16 cellular contexts compared by ENCODE assay signal in genomic region chr9:5549671-5550650, GRCh38. TPM values are rescaled to one million over a fixed set of nuclear protein-coding genes. Genes with fewer than 3 reads are reported as not detected.
A peak's percentile ranks its signal among the peaks of the same experiment; 100 is the strongest.
DNase-seq lines count a peak whose midpoint lies in the region; ATAC-seq, FAIRE-seq and TF ChIP-seq lines count a peak whose summit lies in the region.
"Had no signal": no experiment of that assay in that cellular context is flagged by ENCODE, and none has a peak within 500 bp of the region (broad histone marks: within the 10 kb centered on the region; RNA-seq: fewer than 3 reads in every experiment).

No MANE protein-coding gene starts in this region.

- peak overlapping the region; percentile 27; the same call in 1 of the 2 replicates for H3K4me2 ChIP-seq in PC-9
- H3K4me2 ChIP-seq in H1 (ENCODE audit: insufficient read depth in 1 of 2, low read depth in 2 of 2, low read length in 2 of 2), result no peak overlapping the region

- DNase-seq in EL (peak; percentile 60), PC-9 (peak in 1 of 2 experiments; percentile 62), H1 (ENCODE audit: low read depth in 1 of 2, low spot score in 2 of 2) (no peak), natural killer cell (no peak), stomach (no peak), SHP77 (lab: John Stamatoyannopoulos, UW) (no peak)
- DNase-seq: activated CD8-positive, alpha-beta memory T cell treated with anti-CD3 and anti-CD28 coated beads for 24 hours; activated naive CD8-positive, alpha-beta T cell treated with anti-CD3 and anti-CD28 coated beads, Interleukin-2, amount 50 U/mL, for 24 hours; C1 segment of cervical spinal cord; effector CD8-positive, alpha-beta T cell; NCI-H446; posterior cingulate gyrus; stimulated activated CD4-positive, alpha-beta T cell treated with anti-CD3 and anti-CD28 coated beads, Interleukin-4, amount 100 ng/mL, for 1 hour; stimulated activated naive CD8-positive, alpha-beta T cell treated with anti-CD3 and anti-CD28 coated beads, Interleukin-15, Interleukin-2, amounts not matched to agents 100 U/mL and 50 U/mL, for 24 hours had no signal

- H4K5ac ChIP-seq in H1 (ENCODE audit: insufficient read length, low read depth, low read length), result no peak overlapping the region

- no peak overlapping the region for H3K56ac ChIP-seq in H1 (replicated peaks; ENCODE audit: insufficient read length, low read depth, low read length)

- H3K27ac Mint-ChIP-seq in nephron (peak overlapping the region in 2 of 3 experiments; percentile 22 to 27), natural killer cell (no peak overlapping the region)
- H3K27ac Mint-ChIP-seq: activated naive CD8-positive, alpha-beta T cell treated with anti-CD3 and anti-CD28 coated beads, Interleukin-2, amount 50 U/mL, for 24 hours had no signal

- no peak overlapping the region for H2AFZ ChIP-seq in PC-9
- 0 out of 2 replicates have a peak overlapping the region, but pooled peaks have one; percentile 45 for H2AFZ ChIP-seq in H1 (ENCODE audit: low read length)

- H3K9me2 ChIP-seq in PC-9 (ENCODE audit: insufficient read depth), result no peaks in the 10 kb centered on the region

- ATAC-seq in natural killer cell (no peak), GM18907 (IDR thresholded peaks at IDR 0.05; ENCODE audit: unreplicated experiment) (no peak)
- ATAC-seq: activated naive CD8-positive, alpha-beta T cell treated with anti-CD3 and anti-CD28 coated beads, Interleukin-2, amount 50 U/mL, for 24 hours; stimulated activated naive CD8-positive, alpha-beta T cell treated with anti-CD3 and anti-CD28 coated beads, Interleukin-15, Interleukin-2, amounts not matched to agents 100 U/mL and 50 U/mL, for 24 hours had no signal

- CTCF ChIA-PET in PC-9 (lab: Charles Lee) (no interaction called here), H1 (lab: Charles Lee; ENCODE audit: partially characterized antibody) (interaction anchor here (0.6 to 2.9 kb wide), 4 partner anchors 8 to 918 kb away, joined by 3 to 16 read pairs (median 4); partner anchors contain the start of gene CD274)

- intact Hi-C loops in PC-9 (cut with micrococcal nuclease; ENCODE audit: unreplicated experiment), result no loop called here
- intact Hi-C loops in natural killer cell (cut with micrococcal nuclease), result no loop called here
- intact Hi-C loops in stomach (cut with DNase I; ENCODE audit: low total_unique reads), result no loop called here

- H3K4ac ChIP-seq in H1 (replicated peaks; ENCODE audit: insufficient read length, low read depth, low read length), result no peak overlapping the region

- H3K27ac ChIP-seq in PC-9, result peak overlapping the region; percentile 63
- no peak overlapping the region for H3K27ac ChIP-seq in H1 (ENCODE audit: low read depth, low read length)
- H3K27ac ChIP-seq in stomach, result no peak overlapping the region

- no peak overlapping the region for H4K8ac ChIP-seq in H1 (ENCODE audit: extremely low read depth, insufficient read depth, low read length)

- POLR2A ChIA-PET in PC-9 (lab: Charles Lee; ENCODE audit: unreplicated experiment) (no interaction called here), H1 (lab: Charles Lee; ENCODE audit: partially characterized antibody) (interaction anchor here (1.1 kb wide), 1 partner anchor 623 kb away, joined by 3 read pairs; no protein-coding TSS in a partner anchor)

- H2AK5ac ChIP-seq in H1 (ENCODE audit: low read depth, low read length), result no peak overlapping the region

- no peaks in the 10 kb centered on the region for H3K27me3 Mint-ChIP-seq in nephron (ENCODE audit: low read depth)
- H3K27me3 Mint-ChIP-seq in natural killer cell (ENCODE audit: low read depth in 2 of 2), result peaks cover 0 to 7% of the 10 kb centered on the region in 2 donors
- H3K27me3 Mint-ChIP-seq: activated naive CD8-positive, alpha-beta T cell treated with anti-CD3 and anti-CD28 coated beads, Interleukin-2, amount 50 U/mL, for 24 hours had no signal

- TF ChIP-seq CTCF in PC-9 (conservative IDR thresholded peaks at IDR 0.05) (no peak), H1 (IDR thresholded peaks at IDR 0.05; ENCODE audit: control extremely low read depth in 1 of 3, insufficient read depth in 1 of 3, low read depth in 1 of 3, low read length in 3 of 3) (no peak), nephron (IDR thresholded peaks at IDR 0.05; ENCODE audit: unreplicated experiment in 3 of 3) (no peak), natural killer cell (IDR thresholded peaks at IDR 0.05) (no peak), stomach (IDR thresholded peaks at IDR 0.05) (no peak)

- H3K4me1 Mint-ChIP-seq in nephron, result peaks cover 25% of the 10 kb centered on the region
- H3K4me1 Mint-ChIP-seq in natural killer cell, result no peaks in the 10 kb centered on the region

- no peak overlapping the region for H3K23ac ChIP-seq in H1 (ENCODE audit: insufficient read length)

- TF ChIP-seq RAD21 in H1 (IDR thresholded peaks at IDR 0.05 in 1 of 2, conservative IDR thresholded peaks at IDR 0.05 in 1 of 2; ENCODE audit: low read depth in 2 of 2, low read length in 2 of 2), result no peak

- no peak overlapping the region for H2BK15ac ChIP-seq in H1 (ENCODE audit: low read length)

- H3F3A ChIP-seq in PC-9 (ENCODE audit: insufficient read depth, low read depth), result peaks cover 9% of the 10 kb centered on the region

- H3K36me3 ChIP-seq in PC-9 (ENCODE audit: low read depth) (no peaks in the 10 kb centered on the region), H1 (ENCODE audit: control insufficient read depth in 2 of 4, insufficient read depth in 4 of 4, low read length in 3 of 4) (no peaks in the 10 kb centered on the region), stomach (no peaks in the 10 kb centered on the region)

- H2BK12ac ChIP-seq in H1 (ENCODE audit: low read depth, low read length), result no peak overlapping the region

- H3K36me3 Mint-ChIP-seq in nephron (ENCODE audit: low read depth) (no peaks in the 10 kb centered on the region), natural killer cell (no peaks in the 10 kb centered on the region)

- H3K4me3 ChIP-seq in PC-9 (no peak overlapping the region), H1 (ENCODE audit: extremely low read depth in 1 of 4, insufficient read depth in 2 of 4, low read depth in 3 of 4, low read length in 4 of 4) (no peak overlapping the region), stomach (no peak overlapping the region)

- H3K79me2 ChIP-seq in PC-9 (ENCODE audit: low read depth) (no peaks in the 10 kb centered on the region), H1 (ENCODE audit: control insufficient read depth in 1 of 2, insufficient read depth in 2 of 2, low read length in 2 of 2) (no peaks in the 10 kb centered on the region)

- H3K27me3 ChIP-seq in PC-9 (ENCODE audit: insufficient read depth, low read depth) (no peaks in the 10 kb centered on the region), H1 (replicated peaks in 1 of 4; ENCODE audit: control insufficient read depth in 3 of 4, extremely low read depth in 1 of 4, insufficient read depth in 3 of 4, low read length in 3 of 4) (no peaks in the 10 kb centered on the region), stomach (no peaks in the 10 kb centered on the region)

- no peaks in the 10 kb centered on the region for H3K9me3 ChIP-seq in PC-9 (ENCODE audit: insufficient read depth, low read depth)
- no peaks in the 10 kb centered on the region for H3K9me3 ChIP-seq in H1 (ENCODE audit: insufficient read depth in 2 of 2, low read depth in 1 of 2, low read length in 1 of 2)
- no peaks in the 10 kb centered on the region for H3K9me3 ChIP-seq in stomach

- H3K14ac ChIP-seq in H1 (ENCODE audit: insufficient read length), result no peak overlapping the region

- no peak overlapping the region for H2BK120ac ChIP-seq in H1 (replicated peaks; ENCODE audit: low read depth, low read length)

- H3K79me1 ChIP-seq in H1 (ENCODE audit: low read depth, low read length), result no peaks in the 10 kb centered on the region

- no TSS peak for BruUV-seq in PC-9 (replicated peaks; lab: Mats Ljungman, UMichigan)

- H2BK5ac ChIP-seq in H1 (ENCODE audit: low read depth, low read length), result no peak overlapping the region

- H3K23me2 ChIP-seq in H1 (ENCODE audit: low read depth, low read length), result no peaks in the 10 kb centered on the region

- H3K4me1 ChIP-seq in PC-9 (replicated peaks; ENCODE audit: insufficient read depth), result peaks cover 27% of the 10 kb centered on the region
- H3K4me1 ChIP-seq in H1 (replicated peaks in 1 of 4; ENCODE audit: control insufficient read depth in 3 of 4, insufficient read depth in 4 of 4, low read length in 3 of 4), result no peaks in the 10 kb centered on the region
- no peaks in the 10 kb centered on the region for H3K4me1 ChIP-seq in stomach

- H3K9me3 Mint-ChIP-seq in nephron, result no peaks in the 10 kb centered on the region
- H3K9me3 Mint-ChIP-seq in natural killer cell, result no peaks in the 10 kb centered on the region
- H3K9me3 Mint-ChIP-seq: activated naive CD8-positive, alpha-beta T cell treated with anti-CD3 and anti-CD28 coated beads, Interleukin-2, amount 50 U/mL, for 24 hours had no signal

- no peak overlapping the region; a peak in 1 of 7 replicates for H3K9ac ChIP-seq in H1 (replicated peaks in 1 of 4; ENCODE audit: extremely low read depth in 1 of 4, low read depth in 3 of 4, low read length in 3 of 4)

- H3K18ac ChIP-seq in H1 (ENCODE audit: extremely low read depth, low read length), result no peak overlapping the region

- FAIRE-seq in H1 (lab: Jason Lieb, UNC), result no peak

- no peak overlapping the region for H4K91ac ChIP-seq in H1 (replicated peaks; ENCODE audit: insufficient read length, low read length)

- H2BK20ac ChIP-seq in H1 (ENCODE audit: low read length), result no peak overlapping the region

- H4K20me1 ChIP-seq in PC-9 (ENCODE audit: insufficient read depth) (no peaks in the 10 kb centered on the region), H1 (replicated peaks in 1 of 2; ENCODE audit: control insufficient read depth in 1 of 2, insufficient read depth in 2 of 2, low read length in 2 of 2) (no peaks in the 10 kb centered on the region)

- WGBS in H1 (ENCODE audit: extremely low coverage in 1 of 2, insufficient coverage in 1 of 2, insufficient read length in 1 of 2, insufficient replicate concordance in 2 of 2, low coverage in 1 of 2, low lambda C conversion rate in 2 of 2, missing lambda C conversion rate in 1 of 2), 2 experiments, result 84% methylated on average over 3 of the region's 3 CpGs; no CpG with 5 or more reads in 1 of the 2 experiments
- 73 to 80% (median 75%) methylated on average over 3 of the region's 3 CpGs for WGBS in stomach, 5 donors

- no peak for TF ChIP-seq POLR2A in H1 (IDR thresholded peaks at IDR 0.05; ENCODE audit: control extremely low read depth in 1 of 2, low read depth in 2 of 2, low read length in 2 of 2)
- TF ChIP-seq POLR2A in stomach (IDR thresholded peaks at IDR 0.05), result no peak

- TF ChIP-seq EP300 in H1 (IDR thresholded peaks at IDR 0.05; ENCODE audit: borderline replicate concordance in 1 of 2, low read depth in 2 of 2, low read length in 2 of 2) (no peak), stomach (IDR thresholded peaks at IDR 0.05) (no peak)

- no peak overlapping the region for H3K4me3 Mint-ChIP-seq in nephron
- no peak overlapping the region for H3K4me3 Mint-ChIP-seq in natural killer cell
- H3K4me3 Mint-ChIP-seq: activated naive CD8-positive, alpha-beta T cell treated with anti-CD3 and anti-CD28 coated beads, Interleukin-2, amount 50 U/mL, for 24 hours had no signal

RNA-seq across cellular contexts. Expression of gene PDCD1LG2, which starts 39.6 kb away (rescaled TPM):
- total RNA-seq in PC-9 (2021) (0.55 and 1.4 TPM in 2 replicates), natural killer cell (1 to 10 TPM in 1 of 3 donors, under 1 TPM in 2; 0.14 to 1.2 (median 0.16) TPM), stomach (1 to 10 TPM in 3 of 5 donors, under 1 TPM in 1, not detected in 1; 0.18 to 2.3 (median 1.4) TPM)
- total RNA-seq in H1 (2021; fragmentation: NEBNext Ultra II Directional; extraction: Animal tissue kit (Norgen Biotek cat#: 25700)), result not detected in 2 replicates
- polyA plus RNA-seq in H1 (2011; rRNA removed) (not detected in 2 replicates), stomach (under 1 TPM in 2 of 3 donors, not detected in 1; 0.25 to 0.30 TPM)
- not detected for polyA plus RNA-seq in H1 (2011; cell fraction: cytosol; rRNA removed)
- polyA plus RNA-seq in H1 (2011; cell fraction: nucleus; rRNA removed), result not detected
- not detected in 4 replicates for polyA plus RNA-seq in H1 (2012, experiment 1 of 2)
- polyA plus RNA-seq in H1 (2012, experiment 2 of 2), result not detected
- polyA plus RNA-seq in H1 (2013, experiment 1 of 2), result not detected
- not detected for polyA plus RNA-seq in H1 (2013, experiment 2 of 2)
- not detected in 2 replicates for polyA minus RNA-seq in H1 (2011; rRNA and poly(A)+ RNA removed)
- polyA minus RNA-seq in H1 (2011; cell fraction: cytosol; rRNA and poly(A)+ RNA removed), result not detected
- not detected for polyA minus RNA-seq in H1 (2011; cell fraction: nucleus; rRNA and poly(A)+ RNA removed)

Comparison
In these comparisons a context has a peak if more than half of its experiments do, and no peak if none do; other contexts are left out.
1. H3K27ac Mint-ChIP-seq: peak in nephron (2 of 3); none in natural killer cell (0 of 2).